In genomic region chr12:52884526-52885293, GRCh38 we compare ENCODE assay signal across 8 cellular contexts. TPM values are rescaled to one million over a fixed set of nuclear protein-coding genes. Genes with fewer than 3 reads are reported as not detected.
DNase-seq lines count a peak whose midpoint lies in the region; ATAC-seq and TF ChIP-seq lines count a peak whose summit lies in the region.

No MANE protein-coding gene starts in this region.

- H3K27ac Mint-ChIP-seq in central memory CD8-positive, alpha-beta T cell (ENCODE audit: low read depth) = no peak overlapping the region

- no peaks in the 10 kb centered on the region for H3K36me3 ChIP-seq in lung (ENCODE audit: control insufficient read depth in 2 of 2, insufficient read depth in 2 of 2, low read length in 2 of 2)

- TF ChIP-seq CTCF in lung (IDR thresholded peaks at IDR 0.05; ENCODE audit: control extremely low read depth, extremely low read depth) = peak; percentile 76

- no peak overlapping the region for H3K4me3 ChIP-seq in lung

- peaks cover 37% of the 10 kb centered on the region for H3K27me3 Mint-ChIP-seq in central memory CD8-positive, alpha-beta T cell

- H3K9me3 ChIP-seq in lung (ENCODE audit: control insufficient read depth in 2 of 2, insufficient read depth in 1 of 2, low read length in 1 of 2) = no peaks in the 10 kb centered on the region

- H3K36me3 Mint-ChIP-seq in central memory CD8-positive, alpha-beta T cell (ENCODE audit: insufficient read depth) = peaks cover 3% of the 10 kb centered on the region

- ATAC-seq in central memory CD8-positive, alpha-beta T cell (replicated peaks; ENCODE audit: extremely low read depth, poor library complexity, severe bottlenecking) = no peak
- ATAC-seq in lung (ENCODE audit: insufficient read depth, low FRiP score) = peak; percentile 64
- no peak for ATAC-seq in HG03521 (IDR thresholded peaks at IDR 0.05; ENCODE audit: unreplicated experiment)

- H3K4me3 Mint-ChIP-seq in central memory CD8-positive, alpha-beta T cell = no peak overlapping the region

- H3K4me1 Mint-ChIP-seq in central memory CD8-positive, alpha-beta T cell = peaks cover 7% of the 10 kb centered on the region

- 25% methylated on average over 13 of the region's 13 CpGs for WGBS in lung, 2 donors

- DNase-seq in SIG-M5 treated with dmso at 0.1 percent for 504 hours (lab: John Stamatoyannopoulos, UW; ENCODE audit: unreplicated experiment) (peak; percentile 48), SIG-M5 (lab: John Stamatoyannopoulos, UW) (no peak), NCI-H2227 (lab: John Stamatoyannopoulos, UW; ENCODE audit: unreplicated experiment) (peak; percentile 58), lung (ENCODE audit: low spot score) (peak; percentile 83)
- DNase-seq in activated CD4-positive, alpha-beta T cell treated with anti-CD3 and anti-CD28 coated beads for 24 hours (ENCODE audit: low read depth in 2 of 2) = peak; percentile 68 to 79
- peak; percentile 56 to 67 for DNase-seq in central memory CD8-positive, alpha-beta T cell (ENCODE audit: low spot score in 2 of 2)
- DNase-seq in stimulated activated CD8-positive, alpha-beta memory T cell treated with anti-CD3 and anti-CD28 coated beads, Interleukin-12 subunit alpha, Interleukin-12 subunit beta, amount 100 ng/mL, for 4 hours (ENCODE audit: low read depth) = peak; percentile 61

- H3K9me3 Mint-ChIP-seq in central memory CD8-positive, alpha-beta T cell = no peaks in the 10 kb centered on the region

- no peaks in the 10 kb centered on the region for H3K4me1 ChIP-seq in lung (ENCODE audit: control insufficient read depth in 2 of 2, insufficient read depth in 2 of 2, low read length in 2 of 2)

- no peak overlapping the region for H3K27ac ChIP-seq in lung (ENCODE audit: low read depth in 1 of 2, low read length in 1 of 2)

- H3K27me3 ChIP-seq in lung (ENCODE audit: control insufficient read depth, insufficient read depth) = no peaks in the 10 kb centered on the region

RNA-seq across cellular contexts. Expression of gene KRT8, which starts 20.2 kb away (rescaled TPM):
- total RNA-seq in lung = 100 to 1,000 TPM; 150 to 639 TPM
- polyA plus RNA-seq in lung = 100 to 1,000 TPM; 425 to 538 TPM

RNA-seq across cellular contexts. Expression of gene KRT78, which starts 35.9 kb away (rescaled TPM):
- total RNA-seq in lung = not detected
- polyA plus RNA-seq in lung = under 1 TPM; 0.02 to 0.65 TPM

RNA-seq across cellular contexts. Expression of gene KRT79, which starts 50.6 kb away (rescaled TPM):
- under 1 TPM in 1 of 2 donors, not detected in 1; 0.12 TPM for total RNA-seq in lung
- polyA plus RNA-seq in lung = 1 to 10 TPM in 1 of 2 donors, under 1 TPM in 1; 0.02 to 1.5 TPM
